Comparison of ENCODE assay signal across 8 cellular contexts in the genomic region with DNA sequence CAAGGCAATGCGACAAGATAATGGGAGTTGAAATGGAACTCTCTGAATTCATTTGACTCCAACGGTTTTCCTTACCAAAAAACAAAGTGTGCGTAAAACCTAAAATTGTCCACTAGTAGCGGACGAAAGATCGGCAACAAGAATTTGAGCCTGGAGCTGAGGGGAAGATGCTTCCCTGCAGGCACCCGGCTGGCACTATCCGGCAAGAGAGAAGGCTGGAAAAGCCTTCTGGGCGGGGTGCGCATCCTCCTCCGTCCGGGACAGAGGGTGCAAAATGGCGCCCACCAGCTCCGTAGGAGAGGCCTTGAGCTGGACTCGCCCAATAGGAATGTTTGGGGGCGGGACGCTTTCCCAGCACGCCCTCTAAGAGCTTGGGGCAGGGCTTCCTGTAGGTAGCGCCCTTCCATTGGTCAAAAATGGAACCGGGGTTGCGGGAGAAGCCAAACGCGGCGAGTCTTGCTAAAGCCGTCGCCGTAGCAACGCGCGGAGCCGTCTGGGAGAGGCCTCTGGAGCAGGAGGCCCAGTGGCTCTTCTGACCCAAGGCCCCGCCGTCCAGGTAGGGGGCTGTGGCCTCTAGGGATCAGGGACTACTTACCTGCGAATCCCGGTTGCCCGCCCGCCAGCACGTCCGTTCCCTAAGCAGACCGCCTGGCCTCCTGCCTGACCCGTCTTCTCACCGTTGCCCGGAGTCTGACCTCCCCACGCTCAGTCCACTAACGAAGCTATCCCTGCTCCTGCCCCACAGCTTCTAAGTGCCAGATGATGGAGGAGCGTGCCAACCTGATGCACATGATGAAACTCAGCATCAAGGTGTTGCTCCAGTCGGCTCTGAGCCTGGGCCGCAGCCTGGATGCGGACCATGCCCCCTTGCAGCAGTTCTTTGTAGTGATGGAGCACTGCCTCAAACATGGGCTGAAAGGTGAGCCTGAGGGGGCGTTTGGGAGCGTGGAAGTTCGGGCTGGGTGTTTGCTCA. TPM values are rescaled to one million over a fixed set of nuclear protein-coding genes. Genes with fewer than 3 reads are reported as not detected.
DNase-seq lines count a peak whose midpoint lies in the region; ATAC-seq and TF ChIP-seq lines count a peak whose summit lies in the region.

No MANE protein-coding gene starts in this region.

- no peaks in the 10 kb centered on the region for H4K20me1 ChIP-seq in PC-9 (ENCODE audit: insufficient read depth)

- peaks cover 9% of the 10 kb centered on the region; the same call in 1 of the 2 replicates for H3F3A ChIP-seq in PC-9 (ENCODE audit: insufficient read depth, low read depth)

- peaks cover 27% of the 10 kb centered on the region for H3K4me1 Mint-ChIP-seq in neural crest cell
- H3K4me1 Mint-ChIP-seq in stimulated activated naive CD8-positive, alpha-beta T cell treated with anti-CD3 and anti-CD28 coated beads, Interleukin-15, amount 100 ng/mL, for 72 hours = peaks cover 21% of the 10 kb centered on the region

- peak overlapping the region; percentile 91 for H3K4me3 ChIP-seq in PC-9

- peak overlapping the region; percentile 94 for H3K4me3 Mint-ChIP-seq in neural crest cell
- peak overlapping the region; percentile 70 to 87 for H3K4me3 Mint-ChIP-seq in stimulated activated naive CD8-positive, alpha-beta T cell treated with anti-CD3 and anti-CD28 coated beads, Interleukin-15, amount 100 ng/mL, for 72 hours

- H3K9me3 Mint-ChIP-seq in neural crest cell = no peaks in the 10 kb centered on the region
- no peaks in the 10 kb centered on the region for H3K9me3 Mint-ChIP-seq in stimulated activated naive CD8-positive, alpha-beta T cell treated with anti-CD3 and anti-CD28 coated beads, Interleukin-15, amount 100 ng/mL, for 72 hours

- H3K4me1 ChIP-seq in PC-9 (replicated peaks; ENCODE audit: insufficient read depth) (peaks cover 9% of the 10 kb centered on the region; the same call in 1 of the 2 replicates), foreskin keratinocyte (peaks cover 3% of the 10 kb centered on the region)

- H3K79me2 ChIP-seq in PC-9 (ENCODE audit: low read depth) = peaks cover 48% of the 10 kb centered on the region

- POLR2A ChIA-PET in PC-9 (lab: Charles Lee; ENCODE audit: unreplicated experiment) = interaction anchor here (0.5 to 0.9 kb wide), 10 partner anchors 9 to 1406 kb away, joined by 3 to 10 read pairs (median 4); a partner anchor contains a TSS

- H3K27ac ChIP-seq in C4-2B = peak overlapping the region; percentile 66
- H3K27ac ChIP-seq in PC-9 = peak overlapping the region; percentile 78
- H3K27ac ChIP-seq in foreskin keratinocyte = peak overlapping the region; percentile 63

- H3K36me3 ChIP-seq in PC-9 (ENCODE audit: low read depth) = peaks cover 30% of the 10 kb centered on the region; the same call in 1 of the 2 replicates

- no peaks in the 10 kb centered on the region for H3K9me3 ChIP-seq in PC-9 (ENCODE audit: insufficient read depth, low read depth)

- peak overlapping the region; percentile 95 for H2AFZ ChIP-seq in PC-9

- no TSS peak for BruUV-seq in PC-9 (replicated peaks; lab: Mats Ljungman, UMichigan)

- intact Hi-C loops in PC-9 (cut with micrococcal nuclease; ENCODE audit: unreplicated experiment) = loop anchor here (2.0 to 5.0 kb wide), 3 partner anchors 41 to 139 kb away; a partner anchor contains a TSS

- H3K27me3 ChIP-seq in PC-9 (ENCODE audit: insufficient read depth, low read depth) (no peaks in the 10 kb centered on the region), foreskin keratinocyte (no peaks in the 10 kb centered on the region)

- peak; percentile 96 to 98 for DNase-seq in PC-9
- peak; percentile 42 to 77 (median 63) for DNase-seq in activated naive CD4-positive, alpha-beta T cell (lab: John Stamatoyannopoulos, UW)
- peak; percentile 95 to 97 for DNase-seq in foreskin keratinocyte
- peak; percentile 93 for DNase-seq in neural crest cell (ENCODE audit: low read depth, low spot score)
- peak; percentile 78 to 95 for DNase-seq in stimulated activated naive CD8-positive, alpha-beta T cell treated with anti-CD3 and anti-CD28 coated beads, Interleukin-15, amount 100 ng/mL, for 72 hours

- no peak for TF ChIP-seq CTCF in C4-2B (conservative IDR thresholded peaks at IDR 0.05)
- no peak for TF ChIP-seq CTCF in PC-9 (conservative IDR thresholded peaks at IDR 0.05)
- TF ChIP-seq CTCF in foreskin keratinocyte (conservative IDR thresholded peaks at IDR 0.05) = no peak
- TF ChIP-seq CTCF in neural crest cell (conservative IDR thresholded peaks at IDR 0.05) = no peak

- H3K36me3 Mint-ChIP-seq in neural crest cell (ENCODE audit: low read depth) = peaks cover 15% of the 10 kb centered on the region

- ATAC-seq in GM19438 (IDR thresholded peaks at IDR 0.05; ENCODE audit: low read depth, unreplicated experiment) = peak; percentile 100
- ATAC-seq in HG03575 (IDR thresholded peaks at IDR 0.05; ENCODE audit: extremely low read depth, insufficient number of reproducible peaks, low FRiP score, unreplicated experiment) = peak; percentile 83
- peak; percentile 99 for ATAC-seq in foreskin keratinocyte
- peak; percentile 100 for ATAC-seq in stimulated activated naive CD8-positive, alpha-beta T cell treated with anti-CD3 and anti-CD28 coated beads, Interleukin-15, amount 100 ng/mL, for 72 hours

- peak overlapping the region; percentile 95 for H3K27ac Mint-ChIP-seq in neural crest cell (ENCODE audit: unreplicated experiment)
- H3K27ac Mint-ChIP-seq in stimulated activated naive CD8-positive, alpha-beta T cell treated with anti-CD3 and anti-CD28 coated beads, Interleukin-15, amount 100 ng/mL, for 72 hours = peak overlapping the region; percentile 90 to 93

- H3K27me3 Mint-ChIP-seq in neural crest cell (ENCODE audit: low read depth) = no peaks in the 10 kb centered on the region
- no peaks in the 10 kb centered on the region for H3K27me3 Mint-ChIP-seq in stimulated activated naive CD8-positive, alpha-beta T cell treated with anti-CD3 and anti-CD28 coated beads, Interleukin-15, amount 100 ng/mL, for 72 hours

- CTCF ChIA-PET in PC-9 (lab: Charles Lee) = no interaction called here

- peak overlapping the region; percentile 90 for H3K4me2 ChIP-seq in PC-9

- H3K9me2 ChIP-seq in PC-9 (ENCODE audit: insufficient read depth) = no peaks in the 10 kb centered on the region

RNA-seq across cellular contexts. Expression of a gene that starts 9.2 kb away (rescaled TPM):
- total RNA-seq in PC-9 (2021) = 63.9 and 72.2 TPM in 2 replicates
- total RNA-seq in foreskin keratinocyte = 27.4 and 29.3 TPM in 2 replicates
- polyA plus RNA-seq in foreskin keratinocyte = 20.5 and 22.7 TPM in 2 replicates
- 54.9 and 59.1 TPM in 2 replicates for total RNA-seq in neural crest cell

Comparison
In these comparisons a context has a peak if more than half of its experiments do, and no peak if none do; other contexts are left out.
1. Peak in every context shown above with its lines: DNase-seq, ATAC-seq, H3K4me3 ChIP-seq and H3K27ac ChIP-seq.